8 cellular contexts compared by ENCODE assay signal in the genomic region with DNA sequence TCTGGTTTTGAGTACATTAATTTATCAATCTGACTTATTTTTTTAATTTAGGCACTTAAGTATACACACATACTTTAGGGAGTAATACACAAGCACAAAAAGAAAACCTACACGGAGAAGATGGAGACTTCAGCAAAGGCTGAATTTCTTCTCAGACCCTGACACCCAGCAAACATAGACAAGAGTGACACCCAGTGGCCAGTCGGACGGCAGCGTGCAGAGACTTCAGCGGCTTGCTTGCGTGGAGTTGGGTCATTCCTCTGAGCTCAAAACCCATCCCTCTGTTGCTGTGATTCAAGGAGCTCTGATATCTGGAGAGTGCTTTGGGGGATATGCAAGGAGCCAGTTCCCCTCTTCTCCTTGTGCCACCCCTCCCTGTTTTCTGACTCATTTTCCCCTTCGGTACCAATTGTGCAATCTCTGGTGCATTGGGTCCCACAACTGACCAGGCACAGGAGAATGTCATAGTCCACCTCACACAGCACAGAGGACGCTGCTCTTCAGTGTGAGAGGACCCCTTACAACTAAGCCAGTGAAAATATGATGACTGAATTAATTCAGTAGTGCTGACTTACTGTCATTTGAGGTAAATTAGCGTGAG. TPM values are rescaled to one million over a fixed set of nuclear protein-coding genes. Genes with fewer than 3 reads are reported as not detected.
DNase-seq lines count a peak whose midpoint lies in the region; TF ChIP-seq lines count a peak whose summit lies in the region.

No MANE protein-coding gene starts in this region.

- POLR2A ChIA-PET in HEK293 (lab: Yijun Ruan, JAX) = interaction anchor here (1.0 to 1.4 kb wide), 2 partner anchors 30 to 294 kb away, joined by 3 read pairs; no protein-coding TSS in a partner anchor

- no peak for TF ChIP-seq POLR2A in NB4 (IDR thresholded peaks at IDR 0.05; ENCODE audit: extremely low read depth, insufficient read length)

- H3K36me3 ChIP-seq in HEK293 (ENCODE audit: control insufficient read depth in 2 of 2, insufficient read depth in 1 of 2, low read length in 2 of 2) = no peaks in the 10 kb centered on the region

- CTCF ChIA-PET in HEK293 (lab: Yijun Ruan, JAX) = interaction anchor here (0.5 to 14.9 kb wide), 76 partner anchors 9 to 1458 kb away, joined by 3 to 489 read pairs (median 5); partner anchors contain the start of gene ADRB2

- peaks cover 11% of the 10 kb centered on the region for H3K27me3 Mint-ChIP-seq in activated naive CD8-positive, alpha-beta T cell treated with anti-CD3 and anti-CD28 coated beads for 36 hours

- H3K9me3 Mint-ChIP-seq in activated naive CD8-positive, alpha-beta T cell treated with anti-CD3 and anti-CD28 coated beads for 36 hours = no peaks in the 10 kb centered on the region

- H3K4me1 Mint-ChIP-seq in activated naive CD8-positive, alpha-beta T cell treated with anti-CD3 and anti-CD28 coated beads for 36 hours = peaks cover 18% of the 10 kb centered on the region

- H3K4me1 ChIP-seq in HEK293 (ENCODE audit: control insufficient read depth, insufficient read depth, low read length) = no peaks in the 10 kb centered on the region

- no peaks in the 10 kb centered on the region for H3K36me3 Mint-ChIP-seq in activated naive CD8-positive, alpha-beta T cell treated with anti-CD3 and anti-CD28 coated beads for 36 hours

- peak; percentile 88 for TF ChIP-seq CTCF in GM12864 (IDR thresholded peaks at IDR 0.05; ENCODE audit: low read depth, low read length, missing control alignments)
- TF ChIP-seq CTCF in HEK293 (tag by site-specific recombination; IDR thresholded peaks at IDR 0.05) = peak; percentile 53; the same call in 1 of the 2 replicates
- TF ChIP-seq CTCF in NB4 (IDR thresholded peaks at IDR 0.05; ENCODE audit: low read depth, low read length) = peak; percentile 77

- DNase-seq in GM12864 (ENCODE audit: low read depth) = peak; percentile 7
- DNase-seq in NB4 (ENCODE audit: low read depth) = peak; percentile 78
- DNase-seq in SW 1271 (lab: John Stamatoyannopoulos, UW) = peak; percentile 55 to 83
- DNase-seq in activated naive CD8-positive, alpha-beta T cell treated with anti-CD3 and anti-CD28 coated beads for 36 hours = peak; percentile 64
- peak; percentile 89 for DNase-seq in cardiac septum (ENCODE audit: low spot score)
- DNase-seq in putamen (ENCODE audit: low spot score) = peak; percentile 76
- no peak for DNase-seq in epidermal melanocyte (ENCODE audit: insufficient read length, low spot score)

- no peak overlapping the region for H3K4me3 ChIP-seq in GM12864 (ENCODE audit: low read depth, low read length)
- no peak overlapping the region for H3K4me3 ChIP-seq in HEK293 (ENCODE audit: low read depth, low read length)
- H3K4me3 ChIP-seq in NB4 (ENCODE audit: low read depth, low read length) = no peak overlapping the region

- H3K4me3 Mint-ChIP-seq in activated naive CD8-positive, alpha-beta T cell treated with anti-CD3 and anti-CD28 coated beads for 36 hours = no peak overlapping the region

- no peak overlapping the region for H3K27ac ChIP-seq in HEK293 (ENCODE audit: extremely low read depth, low read depth, low read length)

- no peak overlapping the region for H3K27ac Mint-ChIP-seq in activated naive CD8-positive, alpha-beta T cell treated with anti-CD3 and anti-CD28 coated beads for 36 hours

- intact Hi-C loops in cardiac septum (cut with DNase I) = loop anchor here (2.0 to 10.0 kb wide), 3 partner anchors 211 to 861 kb away; partner anchors contain the start of gene ADRB2

- no peaks in the 10 kb centered on the region for H3K9me3 ChIP-seq in HEK293 (ENCODE audit: control insufficient read depth, insufficient read depth, low read depth, low read length)

TF ChIP-seq in HEK293, 187 proteins besides CTCF, POLR2A, EP300 and RAD21:
- TF ChIP-seq ZNF2 (tag by site-specific recombination; IDR thresholded peaks at IDR 0.05) (peak; percentile 68; the same call in 1 of the 2 replicates), ZXDB (tag by site-specific recombination; IDR thresholded peaks at IDR 0.05) (no peak), KLF10 (tag by site-specific recombination; IDR thresholded peaks at IDR 0.05) (no peak), PATZ1 (tag by site-specific recombination; IDR thresholded peaks at IDR 0.05) (no peak), ZNF654 (tag by site-specific recombination; IDR thresholded peaks at IDR 0.05; ENCODE audit: low read depth) (peak; percentile 93), ZBTB48 (tag by site-specific recombination; IDR thresholded peaks at IDR 0.05) (peak; percentile 71; the same call in 1 of the 2 replicates), ZNF335 (tag by site-specific recombination; conservative IDR thresholded peaks at IDR 0.05) (peak; percentile 34; the same call in 1 of the 2 replicates), ZNF121 (tag by site-specific recombination; IDR thresholded peaks at IDR 0.05) (no peak), ZNF660 (tag by site-specific recombination; IDR thresholded peaks at IDR 0.05) (peak; percentile 53; the same call in 1 of the 2 replicates), ZNF426 (tag by site-specific recombination; IDR thresholded peaks at IDR 0.05) (no peak), ZBTB17 (tag by site-specific recombination; IDR thresholded peaks at IDR 0.05) (0 out of 2 replicates have a peak, but pooled peaks have one; percentile 11), ZNF629 (tag by site-specific recombination; IDR thresholded peaks at IDR 0.05) (0 out of 2 replicates have a peak, but pooled peaks have one; percentile 32), ZNF473 (tag by site-specific recombination; IDR thresholded peaks at IDR 0.05) (no peak)
- TF ChIP-seq, protein P1, sequence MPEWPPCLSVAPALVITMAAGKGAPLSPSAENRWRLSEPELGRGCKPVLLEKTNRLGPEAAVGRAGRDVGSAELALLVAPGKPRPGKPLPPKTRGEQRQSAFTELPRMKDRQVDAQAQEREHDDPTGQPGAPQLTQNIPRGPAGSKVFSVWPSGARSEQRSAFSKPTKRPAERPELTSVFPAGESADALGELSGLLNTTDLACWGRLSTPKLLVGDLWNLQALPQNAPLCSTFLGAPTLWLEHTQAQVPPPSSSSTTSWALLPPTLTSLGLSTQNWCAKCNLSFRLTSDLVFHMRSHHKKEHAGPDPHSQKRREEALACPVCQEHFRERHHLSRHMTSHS (tag by site-specific recombination; IDR thresholded peaks at IDR 0.05) = no peak
- TF ChIP-seq, protein P2, sequence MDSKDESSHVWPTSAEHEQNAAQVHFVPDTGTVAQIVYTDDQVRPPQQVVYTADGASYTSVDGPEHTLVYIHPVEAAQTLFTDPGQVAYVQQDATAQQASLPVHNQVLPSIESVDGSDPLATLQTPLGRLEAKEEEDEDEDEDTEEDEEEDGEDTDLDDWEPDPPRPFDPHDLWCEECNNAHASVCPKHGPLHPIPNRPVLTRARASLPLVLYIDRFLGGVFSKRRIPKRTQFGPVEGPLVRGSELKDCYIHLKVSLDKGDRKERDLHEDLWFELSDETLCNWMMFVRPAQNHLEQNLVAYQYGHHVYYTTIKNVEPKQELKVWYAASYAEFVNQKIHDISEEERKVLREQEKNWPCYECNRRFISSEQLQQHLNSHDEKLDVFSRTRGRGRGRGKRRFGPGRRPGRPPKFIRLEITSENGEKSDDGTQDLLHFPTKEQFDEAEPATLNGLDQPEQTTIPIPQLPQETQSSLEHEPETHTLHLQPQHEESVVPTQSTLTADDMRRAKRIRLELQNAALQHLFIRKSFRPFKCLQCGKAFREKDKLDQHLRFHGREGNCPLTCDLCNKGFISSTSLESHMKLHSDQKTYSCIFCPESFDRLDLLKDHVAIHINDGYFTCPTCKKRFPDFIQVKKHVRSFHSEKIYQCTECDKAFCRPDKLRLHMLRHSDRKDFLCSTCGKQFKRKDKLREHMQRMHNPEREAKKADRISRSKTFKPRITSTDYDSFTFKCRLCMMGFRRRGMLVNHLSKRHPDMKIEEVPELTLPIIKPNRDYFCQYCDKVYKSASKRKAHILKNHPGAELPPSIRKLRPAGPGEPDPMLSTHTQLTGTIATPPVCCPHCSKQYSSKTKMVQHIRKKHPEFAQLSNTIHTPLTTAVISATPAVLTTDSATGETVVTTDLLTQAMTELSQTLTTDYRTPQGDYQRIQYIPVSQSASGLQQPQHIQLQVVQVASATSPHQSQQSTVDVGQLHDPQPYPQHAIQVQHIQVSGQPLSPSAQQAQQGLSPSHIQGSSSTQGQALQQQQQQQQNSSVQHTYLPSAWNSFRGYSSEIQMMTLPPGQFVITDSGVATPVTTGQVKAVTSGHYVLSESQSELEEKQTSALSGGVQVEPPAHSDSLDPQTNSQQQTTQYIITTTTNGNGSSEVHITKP (tag by site-specific recombination; IDR thresholded peaks at IDR 0.05) = 0 out of 2 replicates have a peak, but pooled peaks have one; percentile 19

RNA-seq across cellular contexts. Expression of gene SH3TC2, which starts 27.5 kb away (rescaled TPM):
- total RNA-seq in activated naive CD8-positive, alpha-beta T cell treated with anti-CD3 and anti-CD28 coated beads for 36 hours = not detected
- 2.5 TPM for total RNA-seq in cardiac septum
